In the genomic region with DNA sequence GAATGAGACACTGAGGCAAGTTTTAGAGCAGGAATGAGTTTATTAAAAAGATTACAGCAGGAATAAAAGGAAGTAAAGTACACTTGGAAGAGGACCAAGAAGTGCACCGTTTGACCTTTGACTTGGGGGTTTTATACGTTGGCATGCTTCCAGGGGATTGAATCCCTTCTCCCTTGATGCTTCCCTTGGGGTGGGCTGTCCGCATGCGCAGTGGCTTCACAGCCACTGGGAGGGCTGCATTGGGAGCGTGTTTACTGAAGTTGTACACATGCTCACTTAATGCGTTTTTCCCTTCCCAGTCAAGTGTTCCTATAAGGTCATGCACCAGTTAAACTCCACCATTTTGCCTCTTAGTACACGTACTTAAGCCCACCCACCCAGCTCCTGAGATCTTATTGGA, we compare ENCODE assay signal across 2 cellular contexts.
TF ChIP-seq lines count a peak whose summit lies in the region.

No MANE protein-coding gene starts in this region.

TF ChIP-seq in GM23338, 12 proteins besides CTCF, POLR2A, EP300 and RAD21 (continued from another document):
- no peak for TF ChIP-seq ZNF331 (CRISPR knock-in tag; IDR thresholded peaks at IDR 0.05; ENCODE audit: low read depth)
- no peak for TF ChIP-seq POLR2AphosphoS5 (IDR thresholded peaks at IDR 0.05; ENCODE audit: low read depth)
- no peak for TF ChIP-seq EZH2 (IDR thresholded peaks at IDR 0.05; ENCODE audit: low read depth, unreplicated experiment)
- TF ChIP-seq CREB1 (CRISPR knock-in tag; IDR thresholded peaks at IDR 0.05; ENCODE audit: low read depth): no peak
- TF ChIP-seq NANOG (IDR thresholded peaks at IDR 0.05; ENCODE audit: borderline replicate concordance): no peak

TF ChIP-seq in K562, 482 proteins besides CTCF, POLR2A, EP300 and RAD21:
- peak; percentile 53 to 61 for TF ChIP-seq NRF1 (conservative IDR thresholded peaks at IDR 0.05 in 1 of 2, IDR thresholded peaks at IDR 0.05 in 1 of 2)
- TF ChIP-seq, protein P1, sequence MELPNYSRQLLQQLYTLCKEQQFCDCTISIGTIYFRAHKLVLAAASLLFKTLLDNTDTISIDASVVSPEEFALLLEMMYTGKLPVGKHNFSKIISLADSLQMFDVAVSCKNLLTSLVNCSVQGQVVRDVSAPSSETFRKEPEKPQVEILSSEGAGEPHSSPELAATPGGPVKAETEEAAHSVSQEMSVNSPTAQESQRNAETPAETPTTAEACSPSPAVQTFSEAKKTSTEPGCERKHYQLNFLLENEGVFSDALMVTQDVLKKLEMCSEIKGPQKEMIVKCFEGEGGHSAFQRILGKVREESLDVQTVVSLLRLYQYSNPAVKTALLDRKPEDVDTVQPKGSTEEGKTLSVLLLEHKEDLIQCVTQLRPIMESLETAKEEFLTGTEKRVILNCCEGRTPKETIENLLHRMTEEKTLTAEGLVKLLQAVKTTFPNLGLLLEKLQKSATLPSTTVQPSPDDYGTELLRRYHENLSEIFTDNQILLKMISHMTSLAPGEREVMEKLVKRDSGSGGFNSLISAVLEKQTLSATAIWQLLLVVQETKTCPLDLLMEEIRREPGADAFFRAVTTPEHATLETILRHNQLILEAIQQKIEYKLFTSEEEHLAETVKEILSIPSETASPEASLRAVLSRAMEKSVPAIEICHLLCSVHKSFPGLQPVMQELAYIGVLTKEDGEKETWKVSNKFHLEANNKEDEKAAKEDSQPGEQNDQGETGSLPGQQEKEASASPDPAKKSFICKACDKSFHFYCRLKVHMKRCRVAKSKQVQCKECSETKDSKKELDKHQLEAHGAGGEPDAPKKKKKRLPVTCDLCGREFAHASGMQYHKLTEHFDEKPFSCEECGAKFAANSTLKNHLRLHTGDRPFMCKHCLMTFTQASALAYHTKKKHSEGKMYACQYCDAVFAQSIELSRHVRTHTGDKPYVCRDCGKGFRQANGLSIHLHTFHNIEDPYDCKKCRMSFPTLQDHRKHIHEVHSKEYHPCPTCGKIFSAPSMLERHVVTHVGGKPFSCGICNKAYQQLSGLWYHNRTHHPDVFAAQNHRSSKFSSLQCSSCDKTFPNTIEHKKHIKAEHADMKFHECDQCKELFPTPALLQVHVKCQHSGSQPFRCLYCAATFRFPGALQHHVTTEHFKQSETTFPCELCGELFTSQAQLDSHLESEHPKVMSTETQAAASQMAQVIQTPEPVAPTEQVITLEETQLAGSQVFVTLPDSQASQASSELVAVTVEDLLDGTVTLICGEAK (IDR thresholded peaks at IDR 0.05): no peak
- TF ChIP-seq, protein P1 (CRISPR knock-in tag; IDR thresholded peaks at IDR 0.05): no peak
